In the genomic region with DNA sequence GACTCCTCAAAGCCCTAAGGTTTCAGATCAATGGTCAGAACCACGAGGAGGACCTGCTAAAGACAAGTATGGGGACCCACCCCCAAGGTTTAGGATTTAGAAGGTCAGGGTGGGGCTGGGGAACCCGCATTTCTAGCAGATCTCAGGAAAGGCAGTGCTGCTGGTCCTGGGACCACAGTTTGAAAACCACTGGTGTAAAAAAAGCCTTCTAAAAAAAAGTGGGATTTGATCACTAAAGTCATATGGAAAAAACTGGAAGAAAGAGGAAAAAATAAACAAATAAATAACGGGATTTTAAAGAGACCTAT, we compare ENCODE assay signal across 8 cellular contexts. TPM values are rescaled to one million over a fixed set of nuclear protein-coding genes. Genes with fewer than 3 reads are reported as not detected.
A peak's percentile ranks its signal among the peaks of the same experiment; 100 is the strongest.
DNase-seq lines count a peak whose midpoint lies in the region; ATAC-seq and TF ChIP-seq lines count a peak whose summit lies in the region.

No MANE protein-coding gene starts in this region.

- H3K18ac ChIP-seq in mesendoderm (ENCODE audit: low read length): peak overlapping the region; percentile 100

- no peak overlapping the region for H4K8ac ChIP-seq in mesendoderm (ENCODE audit: low read depth, low read length)

- no peak for DNase-seq in right atrium auricular region (ENCODE audit: low spot score)
- DNase-seq in cardiac septum (ENCODE audit: low spot score): no peak
- DNase-seq in brain microvascular endothelial cell: no peak
- peak; percentile 4 for DNase-seq in mesendoderm
- DNase-seq in aorta: no peak
- DNase-seq in KBM-7: no peak
- no peak for DNase-seq in ACHN
- no peak for DNase-seq in CD1c-positive myeloid dendritic cell (ENCODE audit: extremely low spot score)

- H3K4me2 ChIP-seq in mesendoderm (ENCODE audit: low read length): peak overlapping the region; percentile 89

- H3K27ac ChIP-seq in right atrium auricular region (peak overlapping the region; percentile 91 to 92), brain microvascular endothelial cell (no peak overlapping the region), mesendoderm (ENCODE audit: low read depth, low read length) (no peak overlapping the region), aorta (ENCODE audit: low read depth in 1 of 2, low read length in 2 of 2) (no peak overlapping the region)

- H3K79me1 ChIP-seq in mesendoderm (ENCODE audit: low read length): no peaks in the 10 kb centered on the region

- peak overlapping the region; percentile 95 for H3K56ac ChIP-seq in mesendoderm (ENCODE audit: low read length)

- no peak overlapping the region for H3K4ac ChIP-seq in mesendoderm (ENCODE audit: low read depth, low read length)

- no peaks in the 10 kb centered on the region for H3K9me3 ChIP-seq in right atrium auricular region
- H3K9me3 ChIP-seq in aorta (ENCODE audit: control insufficient read depth, low read length): no peaks in the 10 kb centered on the region

- peak overlapping the region; percentile 77 to 92 for H3K4me3 ChIP-seq in right atrium auricular region
- H3K4me3 ChIP-seq in brain microvascular endothelial cell (ENCODE audit: low read depth, low read length): peak overlapping the region; percentile 66
- H3K4me3 ChIP-seq in mesendoderm (ENCODE audit: low read length): no peak overlapping the region
- H3K4me3 ChIP-seq in aorta (ENCODE audit: low read length in 2 of 2): peak overlapping the region; percentile 71 to 99

- ATAC-seq in aorta (ENCODE audit: low FRiP score): no peak

- no peak overlapping the region for H3K23ac ChIP-seq in mesendoderm (ENCODE audit: low read length)

- H3K36me3 ChIP-seq in right atrium auricular region (no peaks in the 10 kb centered on the region), brain microvascular endothelial cell (replicated peaks) (no peaks in the 10 kb centered on the region), mesendoderm (ENCODE audit: control insufficient read depth, insufficient read depth, low read length) (no peaks in the 10 kb centered on the region), aorta (ENCODE audit: control insufficient read depth in 1 of 2, insufficient read depth in 2 of 2, low read length in 1 of 2) (no peaks in the 10 kb centered on the region)

- TF ChIP-seq CTCF in right atrium auricular region (IDR thresholded peaks at IDR 0.05) (no peak), brain microvascular endothelial cell (IDR thresholded peaks at IDR 0.05; ENCODE audit: low read depth, low read length, missing control alignments) (no peak)

- H3K27me3 ChIP-seq in right atrium auricular region: no peaks in the 10 kb centered on the region
- H3K27me3 ChIP-seq in brain microvascular endothelial cell (replicated peaks): no peaks in the 10 kb centered on the region
- H3K27me3 ChIP-seq in mesendoderm (ENCODE audit: insufficient read depth, low read length, poor library complexity): no peaks in the 10 kb centered on the region
- no peaks in the 10 kb centered on the region for H3K27me3 ChIP-seq in aorta (ENCODE audit: control insufficient read depth in 1 of 2, insufficient read depth in 2 of 2, low read length in 1 of 2)

- H3K9ac ChIP-seq in mesendoderm (ENCODE audit: low read length): peak overlapping the region; percentile 92

- H2BK15ac ChIP-seq in mesendoderm (replicated peaks; ENCODE audit: low read depth): no peak overlapping the region

- intact Hi-C loops in cardiac septum (cut with DNase I) (loop anchor here (5.0 to 10.0 kb wide), 2 partner anchors 96 to 392 kb away; partner anchors contain the start of gene ZXDC), aorta (cut with DNase I) (no loop called here)

- no peak overlapping the region for H2BK120ac ChIP-seq in mesendoderm (ENCODE audit: low read depth, low read length)

- H3K79me2 ChIP-seq in mesendoderm (ENCODE audit: control insufficient read depth, insufficient read depth, low read length): no peaks in the 10 kb centered on the region

- in situ Hi-C loops in brain microvascular endothelial cell (cut with HindIII; ENCODE audit: low pct_ligation_motif_present, low sequenced_read_pairs): no loop called here
- in situ Hi-C loops in KBM-7 (cut with MboI; ENCODE audit: low pct_unique_long_range_greater_than_20kb, low sequenced_read_pairs): no loop called here
- in situ Hi-C loops in ACHN (cut with HindIII; ENCODE audit: low pct_ligation_motif_present, low pct_unique_long_range_greater_than_20kb, low sequenced_read_pairs): no loop called here

- H2BK5ac ChIP-seq in mesendoderm (ENCODE audit: low read length): no peak overlapping the region

- H4K5ac ChIP-seq in mesendoderm (ENCODE audit: low read length): no peak overlapping the region

- WGBS in mesendoderm (ENCODE audit: extremely low coverage, insufficient coverage, low lambda C conversion rate): no CpG with 5 or more reads among the region's 3 CpGs
- 34 to 36% methylated on average over 3 of the region's 3 CpGs for WGBS in aorta, 2 donors

- no peak overlapping the region for H2AK5ac ChIP-seq in mesendoderm (ENCODE audit: low read length)

- H3K4me1 ChIP-seq in right atrium auricular region (peaks cover 0 to 25% of the 10 kb centered on the region in 2 donors), mesendoderm (ENCODE audit: control insufficient read depth, low read depth, low read length) (no peaks in the 10 kb centered on the region), aorta (ENCODE audit: control insufficient read depth in 1 of 2, insufficient read depth in 2 of 2, low read length in 2 of 2) (no peaks in the 10 kb centered on the region)

RNA-seq across cellular contexts. Expression of gene SLC41A3, which starts 0.8 kb away (rescaled TPM):
- 10 to 100 TPM; 34.1 to 39.6 TPM for total RNA-seq in right atrium auricular region
- 35.6 TPM for total RNA-seq in cardiac septum
- 25.6 TPM for polyA plus RNA-seq in mesendoderm (2013, experiment 1 of 2)
- polyA plus RNA-seq in mesendoderm (2013, experiment 2 of 2): 26.0 TPM
- total RNA-seq in aorta: 10 to 100 TPM; 62.1 to 71.4 TPM
- 10 to 100 TPM; 32.6 to 71.4 TPM for polyA plus RNA-seq in aorta

Comparison
In these comparisons a context has a peak if more than half of its experiments do, and no peak if none do; other contexts are left out.
1. H3K27ac ChIP-seq: peak in right atrium auricular region (2 of 2); none in brain microvascular endothelial cell (single experiment), mesendoderm (single experiment) and aorta (0 of 2).